ENCODE assay signal across 13 cellular contexts in genomic region chr6:44087623-44088022, GRCh38. TPM values are rescaled to one million over a fixed set of nuclear protein-coding genes. Genes with fewer than 3 reads are reported as not detected.
DNase-seq lines count a peak whose midpoint lies in the region; ATAC-seq and TF ChIP-seq lines count a peak whose summit lies in the region.
"Had no signal": no experiment of that assay in that cellular context is flagged by ENCODE, and none has a peak within 500 bp of the region (broad histone marks: within the 10 kb centered on the region; RNA-seq: fewer than 3 reads in every experiment).

No MANE protein-coding gene starts in this region.

- H3K27me3 ChIP-seq in BLaER1 treated with 17β-estradiol and CSF1 and Interleukin-3, amounts not matched to agents 10 nM and 100 nM = no peaks in the 10 kb centered on the region
- H3K27me3 ChIP-seq in adrenal gland (no peaks in the 10 kb centered on the region), gastrocnemius medialis (no peaks in the 10 kb centered on the region)
- H3K27me3 ChIP-seq: BE2C had no signal

- no peak for TF ChIP-seq CTCF in HEK293 (tag by site-specific recombination; IDR thresholded peaks at IDR 0.05)
- no peak for TF ChIP-seq CTCF in adrenal gland (IDR thresholded peaks at IDR 0.05)
- TF ChIP-seq CTCF in gastrocnemius medialis (IDR thresholded peaks at IDR 0.05 in 4 of 5, conservative IDR thresholded peaks at IDR 0.05 in 1 of 5) = peak in 1 of 5 experiments; percentile 2

- no peak for ATAC-seq in gastrocnemius medialis

- 82 to 100% (median 85%) methylated on average over 2 of the region's 2 CpGs for WGBS in adrenal gland, 4 donors

- H3K4me3 ChIP-seq in BLaER1 treated with 17β-estradiol and CSF1 and Interleukin-3, amounts not matched to agents 10 nM and 100 nM = no peak overlapping the region
- H3K4me3 ChIP-seq in HEK293 (ENCODE audit: low read depth, low read length) (no peak overlapping the region), adrenal gland (no peak overlapping the region), gastrocnemius medialis (no peak overlapping the region)
- H3K4me3 ChIP-seq: A549, HAP-1 had no signal

- peak overlapping the region in 6 of 11 experiments; percentile 5 to 48 (median 34); a peak in 8 of 22 replicates for H3K9ac ChIP-seq in BLaER1 treated with 17β-estradiol and CSF1 and Interleukin-3, amounts not matched to agents 10 nM and 100 nM

- peak overlapping the region in 3 of 11 experiments; percentile 4 to 30 (median 4); a peak in 3 of 22 replicates for H3K27ac ChIP-seq in BLaER1 treated with 17β-estradiol and CSF1 and Interleukin-3, amounts not matched to agents 10 nM and 100 nM
- H3K27ac ChIP-seq in HEK293 (ENCODE audit: extremely low read depth, low read depth, low read length) (no peak overlapping the region), adrenal gland (peak overlapping the region in 4 of 5 donors; percentile 53 to 87 (median 69)), gastrocnemius medialis (peak overlapping the region; percentile 91 to 99 (median 92))
- H3K27ac ChIP-seq: A549 had no signal

- H3K4me1 ChIP-seq in BLaER1 treated with 17β-estradiol and CSF1 and Interleukin-3, amounts not matched to agents 10 nM and 100 nM = peaks cover 30 to 62% (median 57%) of the 10 kb centered on the region in 10 experiments
- no peaks in the 10 kb centered on the region for H3K4me1 ChIP-seq in HEK293 (ENCODE audit: control insufficient read depth, insufficient read depth, low read length)
- H3K4me1 ChIP-seq in adrenal gland (replicated peaks in 1 of 2) = peaks cover 9 to 13% of the 10 kb centered on the region in 2 donors
- peaks cover 36 to 44% of the 10 kb centered on the region in 2 donors for H3K4me1 ChIP-seq in gastrocnemius medialis
- H3K4me1 ChIP-seq: A549, HAP-1 had no signal

- H3K4me2 ChIP-seq in BLaER1 treated with 17β-estradiol and CSF1 and Interleukin-3, amounts not matched to agents 10 nM and 100 nM = peak overlapping the region in 9 of 11 experiments; percentile 4 to 97 (median 85); a peak in 15 of 22 replicates
- H3K4me2 ChIP-seq: A549 had no signal

- H3K36me3 ChIP-seq in BLaER1 treated with 17β-estradiol and CSF1 and Interleukin-3, amounts not matched to agents 10 nM and 100 nM = peaks cover 5 to 29% (median 13%) of the 10 kb centered on the region in 11 experiments; a peak in 12 of 22 replicates
- peaks cover 0 to 11% of the 10 kb centered on the region in 2 experiments; a peak in 2 of 3 replicates for H3K36me3 ChIP-seq in HEK293 (ENCODE audit: control insufficient read depth in 2 of 2, insufficient read depth in 1 of 2, low read length in 2 of 2)
- H3K36me3 ChIP-seq in adrenal gland (replicated peaks in 1 of 2) = no peaks in the 10 kb centered on the region
- H3K36me3 ChIP-seq in gastrocnemius medialis = no peaks in the 10 kb centered on the region
- H3K36me3 ChIP-seq: HAP-1 had no signal

- no peak for DNase-seq in adrenal gland
- no peak for DNase-seq in gastrocnemius medialis
- no peak for DNase-seq in stimulated activated CD4-positive, alpha-beta T cell treated with anti-CD3 and anti-CD28 coated beads, Interleukin-4, amount 100 ng/mL, for 1 hour
- no peak for DNase-seq in middle frontal gyrus (ENCODE audit: extremely low spot score, low spot score)
- DNase-seq in stimulated activated naive CD4-positive, alpha-beta T cell treated with Interleukin-2 at 50 U/mL for 16 hours (lab: John Stamatoyannopoulos, UW) = no peak
- DNase-seq: CD4-positive, CD25-positive, alpha-beta regulatory T cell; GF-D8; HFFc6 had no signal

- no peaks in the 10 kb centered on the region for H3K9me3 ChIP-seq in BLaER1 treated with 17β-estradiol and CSF1 and Interleukin-3, amounts not matched to agents 10 nM and 100 nM (replicated peaks in 1 of 11)
- H3K9me3 ChIP-seq in HEK293 (ENCODE audit: control insufficient read depth, insufficient read depth, low read depth, low read length) (no peaks in the 10 kb centered on the region), adrenal gland (replicated peaks in 1 of 3) (no peaks in the 10 kb centered on the region), gastrocnemius medialis (no peaks in the 10 kb centered on the region)
- H3K9me3 ChIP-seq: A549, BE2C, HAP-1 had no signal

- POLR2A ChIA-PET in HEK293 (lab: Yijun Ruan, JAX) = no interaction called here

- in situ Hi-C loops in gastrocnemius medialis (cut with MboI; ENCODE audit: low sequenced_read_pairs in 4 of 4) = loop anchor here (10.0 to 25.0 kb wide), 2 partner anchors 425 to 483 kb away; no protein-coding TSS in a partner anchor

- intact Hi-C loops in adrenal gland (cut with DNase I) = loop anchor here in 1 of 2 donors (10.0 kb wide), 1 partner anchor 363 kb away; no protein-coding TSS in a partner anchor
- intact Hi-C loops in gastrocnemius medialis (cut with DNase I; ENCODE audit: low total_unique reads) = no loop called here

- CTCF ChIA-PET in HEK293 (lab: Yijun Ruan, JAX) = interaction anchor here (0.6 to 3.9 kb wide), 2 partner anchors 13 to 147 kb away, joined by 3 to 22 read pairs; no protein-coding TSS in a partner anchor

- no peak for TF ChIP-seq POLR2A in adrenal gland (IDR thresholded peaks at IDR 0.05)
- TF ChIP-seq POLR2A in gastrocnemius medialis (IDR thresholded peaks at IDR 0.05) = no peak

- H4K20me1 ChIP-seq in BLaER1 treated with 17β-estradiol and CSF1 and Interleukin-3, amounts not matched to agents 10 nM and 100 nM = peaks cover 0 to 34% (median 0%) of the 10 kb centered on the region in 11 experiments; a peak in 4 of 22 replicates

TF ChIP-seq in HEK293, 187 proteins besides CTCF, POLR2A, EP300 and RAD21:
- TF ChIP-seq ZNF664 (tag by site-specific recombination; IDR thresholded peaks at IDR 0.05) = peak; percentile 97
- TF ChIP-seq, protein P1, sequence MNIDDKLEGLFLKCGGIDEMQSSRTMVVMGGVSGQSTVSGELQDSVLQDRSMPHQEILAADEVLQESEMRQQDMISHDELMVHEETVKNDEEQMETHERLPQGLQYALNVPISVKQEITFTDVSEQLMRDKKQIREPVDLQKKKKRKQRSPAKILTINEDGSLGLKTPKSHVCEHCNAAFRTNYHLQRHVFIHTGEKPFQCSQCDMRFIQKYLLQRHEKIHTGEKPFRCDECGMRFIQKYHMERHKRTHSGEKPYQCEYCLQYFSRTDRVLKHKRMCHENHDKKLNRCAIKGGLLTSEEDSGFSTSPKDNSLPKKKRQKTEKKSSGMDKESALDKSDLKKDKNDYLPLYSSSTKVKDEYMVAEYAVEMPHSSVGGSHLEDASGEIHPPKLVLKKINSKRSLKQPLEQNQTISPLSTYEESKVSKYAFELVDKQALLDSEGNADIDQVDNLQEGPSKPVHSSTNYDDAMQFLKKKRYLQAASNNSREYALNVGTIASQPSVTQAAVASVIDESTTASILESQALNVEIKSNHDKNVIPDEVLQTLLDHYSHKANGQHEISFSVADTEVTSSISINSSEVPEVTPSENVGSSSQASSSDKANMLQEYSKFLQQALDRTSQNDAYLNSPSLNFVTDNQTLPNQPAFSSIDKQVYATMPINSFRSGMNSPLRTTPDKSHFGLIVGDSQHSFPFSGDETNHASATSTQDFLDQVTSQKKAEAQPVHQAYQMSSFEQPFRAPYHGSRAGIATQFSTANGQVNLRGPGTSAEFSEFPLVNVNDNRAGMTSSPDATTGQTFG (tag by site-specific recombination; IDR thresholded peaks at IDR 0.05; ENCODE audit: borderline replicate concordance) = no peak
- no peak for TF ChIP-seq ZNF670 (tag by site-specific recombination; IDR thresholded peaks at IDR 0.05; ENCODE audit: low read depth)
TF ChIP-seq in HEK293: peak in this region for 1.

RNA-seq across cellular contexts. Expression of gene MRPL14, which starts 39.6 kb away (rescaled TPM):
- total RNA-seq in adrenal gland (10 to 100 TPM; 29.0 to 58.3 (median 45.5) TPM), gastrocnemius medialis (100 to 1,000 TPM; 100 to 180 (median 152) TPM)
- 10 to 100 TPM; 22.0 to 77.0 (median 64.4) TPM for polyA plus RNA-seq in adrenal gland

RNA-seq across cellular contexts. Expression of gene TMEM63B, which starts 39.7 kb away (rescaled TPM):
- total RNA-seq in adrenal gland (10 to 100 TPM; 28.1 to 51.7 (median 37.8) TPM), gastrocnemius medialis (10 to 100 TPM; 27.2 to 71.9 (median 43.7) TPM)
- 10 to 100 TPM; 18.1 to 49.8 (median 33.2) TPM for polyA plus RNA-seq in adrenal gland
